In genomic region chr2:201132518-201132917, GRCh38 we compare ENCODE assay signal across 10 cellular contexts. TPM values are rescaled to one million over a fixed set of nuclear protein-coding genes. Genes with fewer than 3 reads are reported as not detected.
DNase-seq lines count a peak whose midpoint lies in the region; ATAC-seq and TF ChIP-seq lines count a peak whose summit lies in the region.
"Had no signal": no experiment of that assay in that cellular context is flagged by ENCODE, and none has a peak within 500 bp of the region (broad histone marks: within the 10 kb centered on the region; RNA-seq: fewer than 3 reads in every experiment).

No MANE protein-coding gene starts in this region.

- intact Hi-C loops in sciatic nerve (cut with DNase I) = no loop called here

- H3K9ac ChIP-seq in SK-N-SH = peak overlapping the region; percentile 27

- WGBS in SK-N-SH (ENCODE audit: low lambda C conversion rate) = 73% methylated on average over 1 of the region's 1 CpG

- peak overlapping the region in 1 of 2 experiments; percentile 96; a peak in 2 of 4 replicates for H3K27ac ChIP-seq in SK-N-SH (ENCODE audit: low read depth in 2 of 2, low read length in 1 of 2)
- peak overlapping the region in 18 of 21 experiments; percentile 28 to 100 (median 88) for H3K27ac ChIP-seq in skin epidermis

- H3K27ac Mint-ChIP-seq in activated naive CD8-positive, alpha-beta T cell = peak overlapping the region; percentile 94

- TF ChIP-seq EP300 in SK-N-SH (IDR thresholded peaks at IDR 0.05; ENCODE audit: borderline replicate concordance in 1 of 2, low read depth in 1 of 2, low read length in 1 of 2) = no peak

- no peaks in the 10 kb centered on the region for H3K9me3 Mint-ChIP-seq in activated naive CD8-positive, alpha-beta T cell (ENCODE audit: low read depth)

- H3K36me3 Mint-ChIP-seq in activated naive CD8-positive, alpha-beta T cell = peaks cover 35% of the 10 kb centered on the region

- no peak for TF ChIP-seq CTCF in SK-N-SH (IDR thresholded peaks at IDR 0.05)

- H3F3A ChIP-seq in SK-N-SH (replicated peaks; ENCODE audit: insufficient read depth) = peaks cover 34% of the 10 kb centered on the region

- peaks cover 10 to 40% of the 10 kb centered on the region in 2 experiments for H3K4me1 ChIP-seq in SK-N-SH (ENCODE audit: control insufficient read depth in 1 of 2, insufficient read depth in 2 of 2, low read depth in 1 of 2, low read length in 1 of 2)

- peaks cover 62% of the 10 kb centered on the region for H3K4me1 Mint-ChIP-seq in activated naive CD8-positive, alpha-beta T cell (ENCODE audit: low read depth)

- no peak for TF ChIP-seq RAD21 in SK-N-SH (IDR thresholded peaks at IDR 0.05; ENCODE audit: low read length)

- no peaks in the 10 kb centered on the region for H3K27me3 Mint-ChIP-seq in activated naive CD8-positive, alpha-beta T cell

- H3K4me3 Mint-ChIP-seq in activated naive CD8-positive, alpha-beta T cell = peak overlapping the region; percentile 92

- no peaks in the 10 kb centered on the region for H4K20me1 ChIP-seq in SK-N-SH (ENCODE audit: insufficient read depth)

- POLR2A ChIA-PET in SK-N-SH (lab: Yijun Ruan, JAX) = no interaction called here

- no peaks in the 10 kb centered on the region for H3K9me3 ChIP-seq in SK-N-SH

- peaks cover 93% of the 10 kb centered on the region for H3K79me2 ChIP-seq in SK-N-SH (ENCODE audit: insufficient read depth)

- DNase-seq in SK-N-SH = no peak
- no peak for DNase-seq in NCI-H510A treated with DMSO at 0.1 percent for 48 hours (lab: John Stamatoyannopoulos, UW)
- DNase-seq in sciatic nerve (ENCODE audit: low spot score) = no peak
- DNase-seq in H4 (ENCODE audit: low spot score) = no peak
- DNase-seq: activated CD4-positive, alpha-beta T cell treated with anti-CD3 and anti-CD28 coated beads, Interleukin-2, amount 50 U/mL, for 48 hours; NCI-H1105 treated with DMSO at 0.1 percent for 48 hours had no signal

- ATAC-seq in SK-N-SH treated with all-trans-retinoic acid at 6 μM for 48 hours (no peak), HG03066 (IDR thresholded peaks at IDR 0.05; ENCODE audit: low read depth, unreplicated experiment) (peak; percentile 37), sciatic nerve (no peak)

- CTCF ChIA-PET in SK-N-SH (lab: Yijun Ruan, JAX) = interaction anchor here (2.6 kb wide), 1 partner anchor 26 kb away, joined by 8 read pairs; no protein-coding TSS in a partner anchor

- no peaks in the 10 kb centered on the region for H3K9me2 ChIP-seq in SK-N-SH

- no peaks in the 10 kb centered on the region for H3K27me3 ChIP-seq in SK-N-SH (ENCODE audit: insufficient read depth)

- H3K36me3 ChIP-seq in SK-N-SH (replicated peaks in 1 of 2; ENCODE audit: control insufficient read depth in 1 of 2, insufficient read depth in 2 of 2, low read length in 1 of 2) = peaks cover 16 to 26% of the 10 kb centered on the region in 2 experiments

- H3K4me2 ChIP-seq in SK-N-SH = peak overlapping the region; percentile 8; the same call in 1 of the 2 replicates

- H3K4me3 ChIP-seq in SK-N-SH (ENCODE audit: low read depth in 2 of 2, low read length in 1 of 2) = no peak overlapping the region
- H3K4me3 ChIP-seq in skin epidermis = peak overlapping the region in 1 of 7 experiments; percentile 13

- no peak overlapping the region for H2AFZ ChIP-seq in SK-N-SH (ENCODE audit: low read depth)

TF ChIP-seq in SK-N-SH, 30 proteins besides CTCF, POLR2A, EP300 and RAD21:
- no peak for TF ChIP-seq NFIC (IDR thresholded peaks at IDR 0.05; ENCODE audit: borderline replicate concordance)
- TF ChIP-seq IRF3 (IDR thresholded peaks at IDR 0.05; ENCODE audit: low read depth, low read length) = no peak
- no peak for TF ChIP-seq EZH2phosphoT487 (IDR thresholded peaks at IDR 0.05; ENCODE audit: borderline replicate concordance, low read depth)
- no peak for TF ChIP-seq MEF2A (IDR thresholded peaks at IDR 0.05; ENCODE audit: borderline replicate concordance, low read depth)
- TF ChIP-seq CHD2 (IDR thresholded peaks at IDR 0.05; ENCODE audit: low read length, partially characterized antibody) = no peak
- TF ChIP-seq POLR2AphosphoS5 (IDR thresholded peaks at IDR 0.05; ENCODE audit: low read depth, low read length) = no peak
- TF ChIP-seq ELF1 (IDR thresholded peaks at IDR 0.05) = no peak
- TF ChIP-seq TEAD4 (IDR thresholded peaks at IDR 0.05; ENCODE audit: borderline replicate concordance, insufficient read depth) = no peak

TF ChIP-seq in SK-N-SH treated with all-trans-retinoic acid at 6 μM for 48 hours, 23 proteins besides CTCF, POLR2A, EP300 and RAD21:
- TF ChIP-seq ZC3H10 (CRISPR knock-in tag; IDR thresholded peaks at IDR 0.05) = no peak

RNA-seq across cellular contexts. Expression of gene CFLAR, which starts 16.6 kb away (rescaled TPM):
- polyA plus RNA-seq in SK-N-SH (2012; rRNA removed) = 23.7 and 32.6 TPM in 2 replicates
- 23.3 and 30.1 TPM in 2 replicates for polyA plus RNA-seq in SK-N-SH (2012; cell fraction: cytosol; rRNA removed)
- 63.1 and 81.3 TPM in 2 replicates for polyA plus RNA-seq in SK-N-SH (2012; cell fraction: nucleus; rRNA removed)
- total RNA-seq in sciatic nerve = 210 TPM
- total RNA-seq in H4 (2014; rRNA removed; shearing (Covaris generic)) = 11.1 and 16.9 TPM in 2 replicates

RNA-seq across cellular contexts. Expression of gene CASP10, which starts 50.4 kb away (rescaled TPM):
- polyA plus RNA-seq in SK-N-SH (2012; rRNA removed) = 0.12 and 0.31 TPM in 2 replicates
- polyA plus RNA-seq in SK-N-SH (2012; cell fraction: cytosol; rRNA removed) = 0.17 and 0.21 TPM in 2 replicates
- polyA plus RNA-seq in SK-N-SH (2012; cell fraction: nucleus; rRNA removed) = 0.11 and 0.74 TPM in 2 replicates
- 14.3 TPM for total RNA-seq in sciatic nerve
- 1.0 and 1.2 TPM in 2 replicates for total RNA-seq in H4 (2014; rRNA removed; shearing (Covaris generic))

Comparison
In these comparisons a context has a peak if more than half of its experiments do, and no peak if none do; other contexts are left out.
1. RNA of gene CFLAR, which starts 16.6 kb away (total RNA-seq): 210 TPM in sciatic nerve (single experiment); 11.1 to 16.9 TPM in H4; every median in the first group is over 10 times any median in the second.